In the genomic region with DNA sequence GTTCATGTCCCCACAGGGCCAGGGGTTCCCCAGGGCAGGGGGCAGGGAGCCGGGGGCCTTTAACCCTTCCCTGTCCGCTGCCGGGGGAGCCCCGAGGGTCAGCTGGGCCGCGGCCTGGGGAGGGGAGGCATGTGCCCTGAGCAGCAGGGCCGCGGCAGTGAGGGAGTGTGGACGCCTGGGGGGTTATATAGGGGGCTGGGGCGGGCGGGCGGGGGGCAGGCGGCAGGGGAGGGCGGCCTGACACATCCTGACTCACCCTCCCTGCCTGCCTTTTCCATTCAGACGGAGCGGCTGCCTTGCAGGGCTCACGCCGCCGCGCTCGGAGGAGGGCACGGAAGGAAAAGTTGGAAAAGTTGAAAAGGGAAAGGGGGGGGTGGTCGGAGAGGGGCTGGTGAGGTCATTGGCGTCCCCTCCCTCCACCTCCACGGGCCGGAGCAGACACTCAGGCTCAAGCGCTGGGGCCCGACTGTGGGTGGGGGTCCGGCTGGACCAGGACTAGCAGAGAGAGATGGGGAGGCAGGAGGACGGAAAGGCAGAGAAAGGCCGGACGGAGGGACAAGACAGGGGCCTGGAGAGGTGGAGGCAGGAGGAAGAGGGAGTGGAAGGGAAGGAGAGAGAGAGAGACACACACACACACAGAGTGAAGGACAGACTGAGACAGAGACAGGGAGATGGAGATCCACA, we compare ENCODE assay signal across 8 cellular contexts. TPM values are rescaled to one million over a fixed set of nuclear protein-coding genes. Genes with fewer than 3 reads are reported as not detected.
DNase-seq lines count a peak whose midpoint lies in the region; ATAC-seq and TF ChIP-seq lines count a peak whose summit lies in the region.

IL11 (minus strand) TSS at position 159 of the 684 bp plus-strand sequence; CDS start at position 6, 153 bp downstream.

- H3K27me3 Mint-ChIP-seq in activated CD4-positive, alpha-beta T cell treated with anti-CD3 and anti-CD28 coated beads, Interleukin-2, amount 10 ng/mL, durations not matched to agents 24 days and 14 days: peaks cover 51% of the 10 kb centered on the region
- H3K27me3 Mint-ChIP-seq in stimulated activated memory B cell treated with anti-CD40 and anti-IgM and Interleukin-4, amounts not matched to agents 10 μg/mL and 1 μg/mL and 100 μg/mL, for 72 hours: peaks cover 89% of the 10 kb centered on the region

- no peak for DNase-seq in activated CD4-positive, alpha-beta T cell treated with anti-CD3 and anti-CD28 coated beads, Interleukin-2, amount 10 ng/mL, durations not matched to agents 24 days and 14 days
- no peak for DNase-seq in activated CD4-positive, alpha-beta T cell treated with anti-CD3 and anti-CD28 coated beads, Interleukin-2, amount 50 U/mL, for 48 hours
- DNase-seq in WERI-Rb-1 (no peak), foreskin fibroblast (peak; percentile 66 to 83), H4 (ENCODE audit: low spot score) (no peak), NAMALWA (ENCODE audit: low spot score) (no peak)

- H3K36me3 Mint-ChIP-seq in activated CD4-positive, alpha-beta T cell treated with anti-CD3 and anti-CD28 coated beads, Interleukin-2, amount 10 ng/mL, durations not matched to agents 24 days and 14 days (ENCODE audit: low read depth): peaks cover 2% of the 10 kb centered on the region
- H3K36me3 Mint-ChIP-seq in stimulated activated memory B cell treated with anti-CD40 and anti-IgM and Interleukin-4, amounts not matched to agents 10 μg/mL and 1 μg/mL and 100 μg/mL, for 72 hours: no peaks in the 10 kb centered on the region

- H3K4me3 ChIP-seq in WERI-Rb-1 (ENCODE audit: low read depth, low read length) (peak within 1 kb of the TSS; percentile 63), foreskin fibroblast (ENCODE audit: low read depth in 1 of 2, low read length in 2 of 2) (peak within 1 kb of the TSS; percentile 68 to 74)

- H3K4me3 Mint-ChIP-seq in activated CD4-positive, alpha-beta T cell treated with anti-CD3 and anti-CD28 coated beads, Interleukin-2, amount 10 ng/mL, durations not matched to agents 24 days and 14 days: peak within 1 kb of the TSS; percentile 69
- H3K4me3 Mint-ChIP-seq in stimulated activated memory B cell treated with anti-CD40 and anti-IgM and Interleukin-4, amounts not matched to agents 10 μg/mL and 1 μg/mL and 100 μg/mL, for 72 hours: peak within 1 kb of the TSS; percentile 69

- no peaks in the 10 kb centered on the region for H3K9me3 ChIP-seq in WERI-Rb-1 (ENCODE audit: severe bottlenecking)

- no peak within 1 kb of the TSS for H3K27ac Mint-ChIP-seq in activated CD4-positive, alpha-beta T cell treated with anti-CD3 and anti-CD28 coated beads, Interleukin-2, amount 10 ng/mL, durations not matched to agents 24 days and 14 days
- H3K27ac Mint-ChIP-seq in stimulated activated memory B cell treated with anti-CD40 and anti-IgM and Interleukin-4, amounts not matched to agents 10 μg/mL and 1 μg/mL and 100 μg/mL, for 72 hours: no peak within 1 kb of the TSS

- no peaks in the 10 kb centered on the region for H3K36me3 ChIP-seq in WERI-Rb-1

- peaks cover 7% of the 10 kb centered on the region for H3K4me1 Mint-ChIP-seq in activated CD4-positive, alpha-beta T cell treated with anti-CD3 and anti-CD28 coated beads, Interleukin-2, amount 10 ng/mL, durations not matched to agents 24 days and 14 days
- peaks cover 18% of the 10 kb centered on the region for H3K4me1 Mint-ChIP-seq in stimulated activated memory B cell treated with anti-CD40 and anti-IgM and Interleukin-4, amounts not matched to agents 10 μg/mL and 1 μg/mL and 100 μg/mL, for 72 hours

- TF ChIP-seq CTCF in WERI-Rb-1 (IDR thresholded peaks at IDR 0.05; ENCODE audit: low read depth, low read length) (no peak), foreskin fibroblast (IDR thresholded peaks at IDR 0.05; ENCODE audit: low read depth, low read length) (no peak)

- ATAC-seq in stimulated activated memory B cell treated with anti-CD40 and anti-IgM and Interleukin-4, amounts not matched to agents 10 μg/mL and 1 μg/mL and 100 μg/mL, for 72 hours: no peak
- ATAC-seq in GM18519 (IDR thresholded peaks at IDR 0.05; ENCODE audit: low FRiP score, unreplicated experiment): no peak

- no peak within 1 kb of the TSS for H3K27ac ChIP-seq in WERI-Rb-1

- intact Hi-C loops in activated CD4-positive, alpha-beta T cell treated with anti-CD3 and anti-CD28 coated beads, Interleukin-2, amount 10 ng/mL, durations not matched to agents 24 days and 14 days (cut with micrococcal nuclease): no loop called here

- no peaks in the 10 kb centered on the region for H3K27me3 ChIP-seq in WERI-Rb-1 (ENCODE audit: insufficient read depth, low read depth, severe bottlenecking)

- no peaks in the 10 kb centered on the region for H3K9me3 Mint-ChIP-seq in activated CD4-positive, alpha-beta T cell treated with anti-CD3 and anti-CD28 coated beads, Interleukin-2, amount 10 ng/mL, durations not matched to agents 24 days and 14 days
- H3K9me3 Mint-ChIP-seq in stimulated activated memory B cell treated with anti-CD40 and anti-IgM and Interleukin-4, amounts not matched to agents 10 μg/mL and 1 μg/mL and 100 μg/mL, for 72 hours: no peaks in the 10 kb centered on the region

RNA-seq across cellular contexts. Expression of gene IL11, which starts in this region (rescaled TPM):
- 0.21 TPM in 1 of 2 replicates, not detected in the other for total RNA-seq in activated CD4-positive, alpha-beta T cell treated with anti-CD3 and anti-CD28 coated beads, Interleukin-2, amount 10 ng/mL, durations not matched to agents 24 days and 14 days
- total RNA-seq in H4 (2014; rRNA removed; shearing (Covaris generic)): 1.4 and 1.8 TPM in 2 replicates

Comparison
In these comparisons a context has a peak if more than half of its experiments do, and no peak if none do; other contexts are left out.
1. DNase-seq: peak in foreskin fibroblast (2 of 2); none in activated CD4-positive, alpha-beta T cell treated with anti-CD3 and anti-CD28 coated beads, Interleukin-2, amount 10 ng/mL, durations not matched to agents 24 days and 14 days (single experiment), activated CD4-positive, alpha-beta T cell treated with anti-CD3 and anti-CD28 coated beads, Interleukin-2, amount 50 U/mL, for 48 hours (0 of 2), WERI-Rb-1 (single experiment), H4 (single experiment) and NAMALWA (single experiment).